ENCODE assay signal across 8 cellular contexts in genomic region chr12:54280401-54281260, GRCh38. TPM values are rescaled to one million over a fixed set of nuclear protein-coding genes. Genes with fewer than 3 reads are reported as not detected.
DNase-seq lines count a peak whose midpoint lies in the region; ATAC-seq, FAIRE-seq and TF ChIP-seq lines count a peak whose summit lies in the region.

TSS of gene HNRNPA1 (plus strand) at chr12:54280726. CDS start at chr12:54280808, 82 bp downstream.

- POLR2A ChIA-PET in HepG2 (lab: Yijun Ruan, JAX), result interaction anchor here (0.8 to 4.5 kb wide), 31 partner anchors 9 to 1537 kb away, joined by 3 to 176 read pairs (median 4); partner anchors contain the start of genes COPZ1, HOXC8, NFE2 and ORMDL2

- peak; percentile 91 for ATAC-seq in GM19395 (IDR thresholded peaks at IDR 0.05; ENCODE audit: unreplicated experiment)
- ATAC-seq in HG03558 (IDR thresholded peaks at IDR 0.05; ENCODE audit: extremely low read depth, unreplicated experiment), result peak; percentile 84
- ATAC-seq in HepG2, result peak; percentile 89

- H3K27me3 Mint-ChIP-seq in CD14-positive monocyte (ENCODE audit: low read depth in 3 of 3), result peaks cover 0 to 1% (median 0%) of the 10 kb centered on the region in 3 donors

- H4K20me1 ChIP-seq in HepG2 (ENCODE audit: insufficient read depth, low read length), result peaks cover 41% of the 10 kb centered on the region

- CTCF ChIA-PET in HepG2 (lab: Yijun Ruan, JAX; ENCODE audit: low intra/inter-chr PET ratio, low total read pairs), result no interaction called here

- H3K4me1 ChIP-seq in HepG2 (ENCODE audit: insufficient read depth, low read length), result peaks cover 67% of the 10 kb centered on the region

- in situ Hi-C loops in HepG2 (cut with HindIII; ENCODE audit: extremely low pct_ligation_motif_present, low pct_unique_long_range_greater_than_20kb), result loop anchor here (5.0 kb wide), 1 partner anchor 47 kb away; the partner anchor contains the start of gene COPZ1

- H3K9me3 Mint-ChIP-seq in CD14-positive monocyte, result no peaks in the 10 kb centered on the region

- peaks cover 39 to 45% of the 10 kb centered on the region in 2 donors for H3K36me3 Mint-ChIP-seq in CD14-positive monocyte

- peak within 1 kb of the TSS; percentile 73 for H2AFZ ChIP-seq in HepG2 (ENCODE audit: low read length)

- no peak within 1 kb of the TSS for H3K4me3 Mint-ChIP-seq in CD14-positive monocyte

- no peaks in the 10 kb centered on the region for H3K9me3 ChIP-seq in HepG2 (ENCODE audit: low read length)

- FAIRE-seq in HepG2 (lab: Jason Lieb, UNC), result peak; percentile 98

- TF ChIP-seq RAD21 in HepG2 (CRISPR knock-in tag; IDR thresholded peaks at IDR 0.05), result no peak

- peak; percentile 99 for DNase-seq in CD14-positive monocyte (ENCODE audit: low spot score)
- DNase-seq in NCI-H774 (lab: John Stamatoyannopoulos, UW), result peak; percentile 99
- peak; percentile 91 to 94 for DNase-seq in activated CD4-positive, alpha-beta T cell treated with anti-CD3 and anti-CD28 coated beads, Interleukin-2, amount 50 U/mL, for 4 hours
- peak; percentile 87 to 99 (median 98) for DNase-seq in dorsolateral prefrontal cortex
- DNase-seq in HepG2 (ENCODE audit: low spot score), result peak; percentile 99
- peak; percentile 83 for DNase-seq in stimulated activated CD4-positive, alpha-beta T cell treated with anti-CD3 and anti-CD28 coated beads, Interleukin-4, amount 100 ng/mL, for 1 hour

- no peak within 1 kb of the TSS for H3K27ac Mint-ChIP-seq in CD14-positive monocyte

- TF ChIP-seq EP300 in HepG2 (IDR thresholded peaks at IDR 0.05; ENCODE audit: low read depth in 2 of 2, low read length in 2 of 2), result no peak
- TF ChIP-seq EP300 in HepG2 (CRISPR knock-in tag; IDR thresholded peaks at IDR 0.05; ENCODE audit: borderline replicate concordance), result no peak

- TF ChIP-seq CTCF in CD14-positive monocyte (IDR thresholded peaks at IDR 0.05) (no peak), dorsolateral prefrontal cortex (IDR thresholded peaks at IDR 0.05 in 54 of 56, conservative IDR thresholded peaks at IDR 0.05 in 2 of 56; ENCODE audit: low read depth in 1 of 56, partially characterized antibody in 56 of 56) (peak in 11 of 56 donors; percentile 6 to 28 (median 14)), HepG2 (CRISPR knock-in tag; IDR thresholded peaks at IDR 0.05) (no peak)

- intact Hi-C loops in CD14-positive monocyte (cut with micrococcal nuclease) (no loop called here), dorsolateral prefrontal cortex (cut with DNase I) (loop anchor here (1.0 to 10.0 kb wide), 3 partner anchors 44 to 77 kb away; partner anchors contain the start of gene COPZ1 (in 2 of the 2)), HepG2 (cut with micrococcal nuclease; ENCODE audit: unreplicated experiment) (loop anchor here (1.0 kb wide), 1 partner anchor 44 kb away; no protein-coding TSS in a partner anchor)

- WGBS in HepG2 (ENCODE audit: low lambda C conversion rate), result 1% methylated on average over 37 of the region's 51 CpGs

- peak within 1 kb of the TSS; percentile 86 to 100 (median 98) for H3K27ac ChIP-seq in dorsolateral prefrontal cortex
- H3K27ac ChIP-seq in HepG2 (ENCODE audit: extremely low read length, insufficient read depth, low read length), result peak within 1 kb of the TSS; percentile 96

- peaks cover 6 to 40% of the 10 kb centered on the region in 2 experiments for H3K36me3 ChIP-seq in HepG2 (replicated peaks in 1 of 2; ENCODE audit: control insufficient read depth in 1 of 2, insufficient read depth in 2 of 2, low read length in 2 of 2)

- H3K4me1 Mint-ChIP-seq in CD14-positive monocyte, result peaks cover 52% of the 10 kb centered on the region

- H3K4me2 ChIP-seq in HepG2 (ENCODE audit: low read depth, low read length), result peak within 1 kb of the TSS; percentile 79

- H3K27me3 ChIP-seq in dorsolateral prefrontal cortex, result no peaks in the 10 kb centered on the region
- no peaks in the 10 kb centered on the region; a peak in 1 of 5 replicates for H3K27me3 ChIP-seq in HepG2 (ENCODE audit: control insufficient read depth in 1 of 2, insufficient read depth in 2 of 2, low read length in 2 of 2)

- peak within 1 kb of the TSS; percentile 100 for H3K9ac ChIP-seq in HepG2 (ENCODE audit: insufficient read depth, low read depth, low read length)

- TSS peak; percentile 59 for BruUV-seq in HepG2 (replicated peaks; lab: Mats Ljungman, UMichigan)

- TF ChIP-seq POLR2A in HepG2 (IDR thresholded peaks at IDR 0.05; ENCODE audit: insufficient read depth in 1 of 2, low read depth in 2 of 2, low read length in 2 of 2), result peak; percentile 99 to 100

- H3K4me3 ChIP-seq in dorsolateral prefrontal cortex, result peak within 1 kb of the TSS; percentile 59 to 99 (median 85)
- H3K4me3 ChIP-seq in HepG2 (replicated peaks in 1 of 3; ENCODE audit: insufficient read depth in 1 of 3, low read depth in 2 of 3, low read length in 3 of 3), result peak within 1 kb of the TSS; percentile 73 to 79 (median 76)

- peaks cover 76% of the 10 kb centered on the region for H3K79me2 ChIP-seq in HepG2 (ENCODE audit: insufficient read depth, low read length)

TF ChIP-seq in HepG2, 621 proteins besides CTCF, POLR2A, EP300 and RAD21 (continues in another document):
- TF ChIP-seq ZNF83 (CRISPR knock-in tag; IDR thresholded peaks at IDR 0.05; ENCODE audit: borderline replicate concordance) (peak; percentile 13; the same call in 1 of the 2 replicates), ZSCAN31 (CRISPR knock-in tag; IDR thresholded peaks at IDR 0.05; ENCODE audit: low read depth) (peak; percentile 88), ZNF747 (CRISPR knock-in tag; IDR thresholded peaks at IDR 0.05; ENCODE audit: borderline replicate concordance) (peak; percentile 77; the same call in 1 of the 2 replicates), ZNF607 (CRISPR knock-in tag; IDR thresholded peaks at IDR 0.05; ENCODE audit: borderline replicate concordance) (peak; percentile 79; the same call in 1 of the 2 replicates), SIX1 (CRISPR knock-in tag; IDR thresholded peaks at IDR 0.05; ENCODE audit: borderline replicate concordance) (no peak), ZKSCAN8 (CRISPR knock-in tag; IDR thresholded peaks at IDR 0.05; ENCODE audit: borderline replicate concordance) (peak; percentile 34; the same call in 1 of the 2 replicates), LRRFIP1 (CRISPR knock-in tag; conservative IDR thresholded peaks at IDR 0.05) (no peak; the same call in 1 of the 2 replicates), MTA1 (CRISPR knock-in tag; IDR thresholded peaks at IDR 0.05; ENCODE audit: borderline replicate concordance) (0 out of 2 replicates have a peak, but pooled peaks have one; percentile 13)

RNA-seq across cellular contexts. Expression of gene HNRNPA1, which starts in this region (rescaled TPM):
- 100 to 1,000 TPM; 266 to 308 TPM for polyA plus RNA-seq in CD14-positive monocyte
- total RNA-seq in dorsolateral prefrontal cortex, result 100 to 1,000 TPM; 289 to 594 (median 437) TPM
- total RNA-seq in HepG2 (2016; rRNA removed; fragmentation: Illumina TruSeq; extraction: Trizol), result 1,820 and 2,673 TPM in 2 replicates
- 661 and 834 TPM in 2 replicates for total RNA-seq in HepG2 (2016; cell fraction: cytosol; rRNA removed; fragmentation: Illumina TruSeq; extraction: Trizol; ENCODE audit: low read depth)
- total RNA-seq in HepG2 (2016; cell fraction: insoluble cytoplasmic fraction; rRNA removed; fragmentation: Illumina TruSeq; extraction: Trizol), result 1,900 and 2,565 TPM in 2 replicates
- 1,646 and 2,012 TPM in 2 replicates for total RNA-seq in HepG2 (2016; cell fraction: membrane; rRNA removed; fragmentation: Illumina TruSeq; extraction: Trizol)
- 924 and 962 TPM in 2 replicates for total RNA-seq in HepG2 (2016; cell fraction: nucleus; rRNA removed; fragmentation: Illumina TruSeq; extraction: Trizol)
- 480 and 535 TPM in 2 replicates for polyA plus RNA-seq in HepG2 (2011; rRNA removed)
- polyA plus RNA-seq in HepG2 (2011; cell fraction: cytosol; rRNA removed), result 613 and 623 TPM in 2 replicates
- 402 and 463 TPM in 2 replicates for polyA plus RNA-seq in HepG2 (2011; cell fraction: nucleus; rRNA removed)
- 1,081 and 1,908 TPM in 2 replicates for polyA plus RNA-seq in HepG2 (2012)
- 1,228 and 1,423 TPM in 2 replicates for polyA plus RNA-seq in HepG2 (2016; cell fraction: cytosol; fragmentation: Illumina TruSeq; extraction: Trizol; ENCODE audit: low read depth)
- polyA plus RNA-seq in HepG2 (2016; cell fraction: insoluble cytoplasmic fraction; fragmentation: Illumina TruSeq; extraction: Trizol; ENCODE audit: low read depth), result 4,120 and 4,455 TPM in 2 replicates
- 2,490 and 3,014 TPM in 2 replicates for polyA plus RNA-seq in HepG2 (2016; cell fraction: membrane; fragmentation: Illumina TruSeq; extraction: Trizol; ENCODE audit: low read depth)
- polyA plus RNA-seq in HepG2 (2016; cell fraction: nucleus; fragmentation: Illumina TruSeq; extraction: Trizol; ENCODE audit: insufficient read depth, low read depth), result 1,903 and 1,961 TPM in 2 replicates
- polyA minus RNA-seq in HepG2 (2011; rRNA and poly(A)+ RNA removed; ENCODE audit: low replicate concordance), result 314 and 476 TPM in 2 replicates
- polyA minus RNA-seq in HepG2 (2011; cell fraction: cytosol; rRNA and poly(A)+ RNA removed), result 569 and 577 TPM in 2 replicates
- 681 and 757 TPM in 2 replicates for polyA minus RNA-seq in HepG2 (2011; cell fraction: nucleus; rRNA and poly(A)+ RNA removed)

Comparison
In these comparisons a context has a peak if more than half of its experiments do, and no peak if none do; other contexts are left out.
1. Peak in every context shown above with its lines: DNase-seq, ATAC-seq, H3K4me3 ChIP-seq and H3K27ac ChIP-seq.
2. intact Hi-C loops: an anchor here in dorsolateral prefrontal cortex (1.0 to 10.0 kb wide) and HepG2 (1.0 kb wide); none called in CD14-positive monocyte.